1 cellular context compared by ENCODE assay signal in the genomic region with DNA sequence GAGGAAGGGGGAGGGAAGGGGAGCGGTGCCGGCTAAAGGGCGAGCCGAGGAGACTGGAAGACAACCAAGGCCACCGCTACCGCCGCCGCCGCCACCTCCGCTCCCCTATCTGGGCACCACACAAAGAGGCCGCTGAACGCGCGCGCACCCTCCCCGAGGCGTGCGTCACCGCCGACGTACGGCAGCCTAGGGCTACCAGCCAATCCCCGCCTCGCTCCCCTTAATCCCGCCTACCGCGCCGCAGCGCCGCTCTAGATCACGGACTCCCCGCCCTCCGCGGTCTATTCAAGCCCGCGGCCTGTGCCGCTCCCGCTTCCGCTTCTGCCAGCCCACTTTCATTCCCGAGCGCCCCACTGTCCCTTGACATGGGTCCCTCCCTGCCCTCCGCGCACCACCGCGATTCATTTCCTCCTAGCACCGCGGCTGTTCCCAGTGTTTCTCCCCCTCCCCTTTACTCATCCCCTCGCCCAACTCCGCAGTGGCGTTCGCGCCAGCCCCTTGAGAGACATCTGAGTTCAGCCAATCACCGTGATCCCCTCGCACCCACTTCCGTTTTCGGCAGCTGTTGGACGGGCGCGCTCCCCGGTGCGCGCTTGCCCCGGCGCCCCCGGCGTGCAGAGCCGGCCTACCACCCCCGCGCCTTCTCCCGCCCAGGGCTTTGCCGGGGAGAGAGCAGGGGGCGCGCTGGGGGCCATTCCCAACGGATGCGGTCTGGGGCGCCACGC.
TF ChIP-seq lines count a peak whose summit lies in the region.

A gene (minus strand): TSS at position 128 of the 725 bp plus-strand sequence. CDS start 297 bp downstream, outside the sequence.

TF ChIP-seq in HepG2, 621 proteins besides CTCF, POLR2A, EP300 and RAD21 (continued from another document and continues in another):
- TF ChIP-seq GZF1 (CRISPR knock-in tag; IDR thresholded peaks at IDR 0.05), result peak; percentile 86; the same call in 1 of the 2 replicates
- TF ChIP-seq ZNF543 (CRISPR knock-in tag; IDR thresholded peaks at IDR 0.05), result peak; percentile 73
- TF ChIP-seq ZNF260 (CRISPR knock-in tag; IDR thresholded peaks at IDR 0.05; ENCODE audit: borderline replicate concordance, low read depth), result no peak
- TF ChIP-seq KLF16 (CRISPR knock-in tag; IDR thresholded peaks at IDR 0.05), result peak in 1 of 2 experiments; percentile 84; a peak in 1 of 4 replicates
- TF ChIP-seq ZC3H4 (CRISPR knock-in tag; IDR thresholded peaks at IDR 0.05; ENCODE audit: borderline replicate concordance), result no peak
- peak; percentile 90; the same call in 1 of the 2 replicates for TF ChIP-seq ZNF230 (CRISPR knock-in tag; IDR thresholded peaks at IDR 0.05)
- TF ChIP-seq ZNF441 (CRISPR knock-in tag; IDR thresholded peaks at IDR 0.05; ENCODE audit: borderline replicate concordance), result peak; percentile 36; the same call in 1 of the 2 replicates
- TF ChIP-seq ZSCAN22 (CRISPR knock-in tag; IDR thresholded peaks at IDR 0.05), result no peak
- TF ChIP-seq HIVEP1 (CRISPR knock-in tag; IDR thresholded peaks at IDR 0.05), result peak; percentile 4; the same call in 1 of the 2 replicates
- peak; percentile 39 for TF ChIP-seq RXRA (CRISPR knock-in tag; IDR thresholded peaks at IDR 0.05)
- no peak for TF ChIP-seq ZNF530 (CRISPR knock-in tag; IDR thresholded peaks at IDR 0.05; ENCODE audit: low read depth)
- TF ChIP-seq ZFP1 (CRISPR knock-in tag; IDR thresholded peaks at IDR 0.05), result peak; percentile 21; the same call in 1 of the 2 replicates
- no peak for TF ChIP-seq ZNF567 (CRISPR knock-in tag; IDR thresholded peaks at IDR 0.05; ENCODE audit: borderline replicate concordance)
- TF ChIP-seq ZBTB21 (CRISPR knock-in tag; IDR thresholded peaks at IDR 0.05), result no peak
- peak; percentile 73 for TF ChIP-seq ZSCAN31 (CRISPR knock-in tag; IDR thresholded peaks at IDR 0.05; ENCODE audit: low read depth)
- TF ChIP-seq, protein P1, sequence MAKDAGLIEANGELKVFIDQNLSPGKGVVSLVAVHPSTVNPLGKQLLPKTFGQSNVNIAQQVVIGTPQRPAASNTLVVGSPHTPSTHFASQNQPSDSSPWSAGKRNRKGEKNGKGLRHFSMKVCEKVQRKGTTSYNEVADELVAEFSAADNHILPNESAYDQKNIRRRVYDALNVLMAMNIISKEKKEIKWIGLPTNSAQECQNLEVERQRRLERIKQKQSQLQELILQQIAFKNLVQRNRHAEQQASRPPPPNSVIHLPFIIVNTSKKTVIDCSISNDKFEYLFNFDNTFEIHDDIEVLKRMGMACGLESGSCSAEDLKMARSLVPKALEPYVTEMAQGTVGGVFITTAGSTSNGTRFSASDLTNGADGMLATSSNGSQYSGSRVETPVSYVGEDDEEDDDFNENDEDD (CRISPR knock-in tag; IDR thresholded peaks at IDR 0.05; ENCODE audit: borderline replicate concordance), result peak; percentile 91
- no peak for TF ChIP-seq SIX1 (CRISPR knock-in tag; IDR thresholded peaks at IDR 0.05; ENCODE audit: borderline replicate concordance)
- TF ChIP-seq, protein P2, sequence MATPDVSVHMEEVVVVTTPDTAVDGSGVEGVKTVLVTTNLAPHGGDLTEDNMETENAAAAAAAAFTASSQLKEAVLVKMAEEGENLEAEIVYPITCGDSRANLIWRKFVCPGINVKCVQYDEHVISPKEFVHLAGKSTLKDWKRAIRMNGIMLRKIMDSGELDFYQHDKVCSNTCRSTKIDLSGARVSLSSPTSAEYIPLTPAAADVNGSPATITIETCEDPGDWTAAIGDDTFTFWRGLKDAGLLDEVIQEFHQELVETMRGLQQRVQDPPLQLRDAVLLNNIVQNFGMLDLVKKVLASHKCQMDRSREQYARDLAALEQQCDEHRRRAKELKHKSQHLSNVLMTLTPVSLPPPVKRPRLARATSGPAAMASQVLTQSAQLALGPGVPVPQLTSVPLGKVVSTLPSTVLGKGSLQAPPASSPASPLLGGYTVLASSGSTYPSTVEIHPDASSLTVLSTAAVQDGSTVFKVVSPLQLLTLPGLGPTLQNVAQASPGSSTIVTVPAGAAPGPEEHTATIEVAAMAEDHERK (CRISPR knock-in tag; IDR thresholded peaks at IDR 0.05; ENCODE audit: low read depth), result peak; percentile 82
- TF ChIP-seq, protein P3, sequence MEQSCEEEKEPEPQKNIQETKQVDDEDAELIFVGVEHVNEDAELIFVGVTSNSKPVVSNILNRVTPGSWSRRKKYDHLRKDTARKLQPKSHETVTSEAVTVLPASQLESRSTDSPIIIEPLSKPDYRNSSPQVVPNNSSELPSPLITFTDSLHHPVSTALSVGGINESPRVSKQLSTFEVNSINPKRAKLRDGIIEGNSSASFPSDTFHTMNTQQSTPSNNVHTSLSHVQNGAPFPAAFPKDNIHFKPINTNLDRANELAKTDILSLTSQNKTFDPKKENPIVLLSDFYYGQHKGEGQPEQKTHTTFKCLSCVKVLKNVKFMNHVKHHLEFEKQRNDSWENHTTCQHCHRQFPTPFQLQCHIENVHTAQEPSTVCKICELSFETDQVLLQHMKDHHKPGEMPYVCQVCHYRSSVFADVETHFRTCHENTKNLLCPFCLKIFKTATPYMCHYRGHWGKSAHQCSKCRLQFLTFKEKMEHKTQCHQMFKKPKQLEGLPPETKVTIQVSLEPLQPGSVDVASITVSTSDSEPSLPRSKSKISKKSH (CRISPR knock-in tag; IDR thresholded peaks at IDR 0.05; ENCODE audit: borderline replicate concordance), result peak; percentile 9; the same call in 1 of the 2 replicates
- no peak for TF ChIP-seq SMAD1 (CRISPR knock-in tag; IDR thresholded peaks at IDR 0.05; ENCODE audit: borderline replicate concordance, low read depth)
- no peak for TF ChIP-seq ZNF496 (CRISPR knock-in tag; IDR thresholded peaks at IDR 0.05; ENCODE audit: insufficient replicate concordance)
- 0 out of 2 replicates have a peak, but pooled peaks have one; percentile 22 for TF ChIP-seq STAT5B (CRISPR knock-in tag; IDR thresholded peaks at IDR 0.05)
- TF ChIP-seq, protein P4, sequence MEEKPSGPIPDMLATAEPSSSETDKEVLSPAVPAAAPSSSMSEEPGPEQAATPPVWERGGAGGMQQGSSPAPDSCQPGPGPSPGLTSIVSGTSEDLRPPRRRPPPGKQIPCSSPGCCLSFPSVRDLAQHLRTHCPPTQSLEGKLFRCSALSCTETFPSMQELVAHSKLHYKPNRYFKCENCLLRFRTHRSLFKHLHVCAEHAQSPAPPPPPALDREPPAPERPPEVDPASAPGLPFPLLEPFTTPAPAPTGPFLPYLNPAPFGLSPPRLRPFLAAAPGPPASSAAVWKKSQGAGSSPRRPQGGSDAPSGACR (CRISPR knock-in tag; IDR thresholded peaks at IDR 0.05), result peak; percentile 59; the same call in 1 of the 2 replicates
- 0 out of 2 replicates have a peak, but pooled peaks have one; percentile 75 for TF ChIP-seq ZNF616 (CRISPR knock-in tag; IDR thresholded peaks at IDR 0.05; ENCODE audit: low read depth)
- TF ChIP-seq NAIF1 (CRISPR knock-in tag; IDR thresholded peaks at IDR 0.05; ENCODE audit: borderline replicate concordance), result peak; percentile 9; the same call in 1 of the 2 replicates
- peak; percentile 29; the same call in 1 of the 2 replicates for TF ChIP-seq ZNF225 (CRISPR knock-in tag; IDR thresholded peaks at IDR 0.05)
- no peak; the same call in 1 of the 2 replicates for TF ChIP-seq ZNF264 (CRISPR knock-in tag; IDR thresholded peaks at IDR 0.05)
- TF ChIP-seq, protein P5, sequence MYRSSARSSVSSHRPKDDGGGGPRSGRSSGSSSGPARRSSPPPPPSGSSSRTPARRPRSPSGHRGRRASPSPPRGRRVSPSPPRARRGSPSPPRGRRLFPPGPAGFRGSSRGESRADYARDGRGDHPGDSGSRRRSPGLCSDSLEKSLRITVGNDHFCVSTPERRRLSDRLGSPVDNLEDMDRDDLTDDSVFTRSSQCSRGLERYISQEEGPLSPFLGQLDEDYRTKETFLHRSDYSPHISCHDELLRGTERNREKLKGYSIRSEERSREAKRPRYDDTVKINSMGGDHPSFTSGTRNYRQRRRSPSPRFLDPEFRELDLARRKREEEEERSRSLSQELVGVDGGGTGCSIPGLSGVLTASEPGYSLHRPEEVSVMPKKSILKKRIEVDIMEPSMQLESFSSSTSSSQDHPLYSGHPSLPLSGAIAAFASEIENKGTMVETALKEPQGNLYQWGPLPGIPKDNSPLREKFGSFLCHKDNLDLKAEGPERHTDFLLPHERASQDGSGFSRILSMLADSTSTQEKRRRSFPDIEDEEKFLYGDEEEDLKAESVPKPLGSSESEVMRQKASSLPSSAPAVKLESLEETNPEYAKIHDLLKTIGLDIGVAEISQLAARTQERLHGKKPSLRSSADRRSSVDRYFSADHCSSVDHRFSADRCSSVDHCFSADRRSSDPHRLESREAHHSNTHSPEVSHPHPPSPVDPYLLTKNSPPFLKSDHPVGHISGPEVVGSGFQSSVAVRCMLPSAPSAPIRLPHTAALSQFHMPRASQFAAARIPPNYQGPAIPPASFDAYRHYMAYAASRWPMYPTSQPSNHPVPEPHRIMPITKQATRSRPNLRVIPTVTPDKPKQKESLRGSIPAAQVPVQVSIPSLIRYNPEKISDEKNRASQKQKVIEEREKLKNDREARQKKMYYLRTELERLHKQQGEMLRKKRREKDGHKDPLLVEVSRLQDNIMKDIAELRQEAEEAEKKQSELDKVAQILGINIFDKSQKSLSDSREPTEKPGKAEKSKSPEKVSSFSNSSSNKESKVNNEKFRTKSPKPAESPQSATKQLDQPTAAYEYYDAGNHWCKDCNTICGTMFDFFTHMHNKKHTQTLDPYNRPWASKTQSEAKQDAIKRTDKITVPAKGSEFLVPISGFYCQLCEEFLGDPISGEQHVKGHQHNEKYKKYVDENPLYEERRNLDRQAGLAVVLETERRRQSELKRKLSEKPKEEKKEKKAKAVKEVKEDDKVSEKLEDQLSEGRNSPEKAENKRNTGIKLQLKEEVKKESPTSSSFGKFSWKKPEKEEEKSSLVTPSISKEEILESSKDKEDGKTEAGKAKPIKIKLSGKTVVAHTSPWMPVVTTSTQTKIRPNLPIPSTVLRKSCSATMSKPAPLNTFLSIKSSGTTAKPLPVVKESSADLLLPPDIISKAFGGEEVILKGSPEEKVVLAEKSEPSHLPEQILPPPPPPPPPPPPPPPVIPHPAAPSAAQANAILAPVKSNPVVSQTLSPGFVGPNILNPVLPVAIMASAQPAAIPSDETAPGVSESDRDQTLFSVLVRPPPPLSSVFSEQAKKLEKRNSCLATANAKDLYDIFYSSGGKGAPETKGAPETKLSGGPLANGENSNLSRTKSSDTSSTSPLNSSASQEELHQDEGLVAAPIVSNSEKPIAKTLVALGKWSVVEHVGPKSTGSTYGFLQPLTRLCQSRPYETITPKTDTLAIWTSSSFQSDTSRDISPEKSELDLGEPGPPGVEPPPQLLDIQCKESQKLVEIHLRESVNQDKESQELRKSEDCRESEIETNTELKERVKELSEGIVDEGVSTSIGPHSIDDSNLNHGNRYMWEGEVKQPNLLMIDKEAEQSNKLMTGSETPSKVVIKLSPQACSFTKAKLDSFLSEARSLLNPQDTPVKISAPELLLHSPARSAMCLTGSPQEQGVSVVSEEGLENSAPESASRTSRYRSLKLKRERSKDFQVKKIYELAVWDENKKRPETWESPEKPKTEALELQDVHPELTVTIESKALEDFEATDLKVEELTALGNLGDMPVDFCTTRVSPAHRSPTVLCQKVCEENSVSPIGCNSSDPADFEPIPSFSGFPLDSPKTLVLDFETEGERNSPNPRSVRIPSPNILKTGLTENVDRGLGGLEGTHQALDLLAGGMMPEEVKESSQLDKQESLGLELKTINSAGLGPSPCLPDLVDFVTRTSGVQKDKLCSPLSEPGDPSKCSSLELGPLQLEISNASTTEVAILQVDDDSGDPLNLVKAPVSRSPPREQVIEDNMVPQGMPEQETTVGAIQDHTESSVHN (CRISPR knock-in tag; IDR thresholded peaks at IDR 0.05), result no peak; the same call in 1 of the 2 replicates
- TF ChIP-seq MBNL3 (CRISPR knock-in tag; conservative IDR thresholded peaks at IDR 0.05), result no peak
- 0 out of 2 replicates have a peak, but pooled peaks have one; percentile 37 for TF ChIP-seq NFKB2 (CRISPR knock-in tag; IDR thresholded peaks at IDR 0.05; ENCODE audit: borderline replicate concordance)
- no peak for TF ChIP-seq PHB2 (IDR thresholded peaks at IDR 0.05; ENCODE audit: partially characterized antibody)
- TF ChIP-seq NONO (IDR thresholded peaks at IDR 0.05), result no peak
- TF ChIP-seq NONO (CRISPR knock-in tag; conservative IDR thresholded peaks at IDR 0.05), result peak; percentile 85
- no peak; the same call in 1 of the 2 replicates for TF ChIP-seq ZNF768 (CRISPR knock-in tag; IDR thresholded peaks at IDR 0.05)
- TF ChIP-seq GABPA (IDR thresholded peaks at IDR 0.05; ENCODE audit: low read depth, low read length), result peak; percentile 77
- peak; percentile 89 for TF ChIP-seq GABPA (CRISPR knock-in tag; IDR thresholded peaks at IDR 0.05; ENCODE audit: low read depth)
- TF ChIP-seq, protein P6, sequence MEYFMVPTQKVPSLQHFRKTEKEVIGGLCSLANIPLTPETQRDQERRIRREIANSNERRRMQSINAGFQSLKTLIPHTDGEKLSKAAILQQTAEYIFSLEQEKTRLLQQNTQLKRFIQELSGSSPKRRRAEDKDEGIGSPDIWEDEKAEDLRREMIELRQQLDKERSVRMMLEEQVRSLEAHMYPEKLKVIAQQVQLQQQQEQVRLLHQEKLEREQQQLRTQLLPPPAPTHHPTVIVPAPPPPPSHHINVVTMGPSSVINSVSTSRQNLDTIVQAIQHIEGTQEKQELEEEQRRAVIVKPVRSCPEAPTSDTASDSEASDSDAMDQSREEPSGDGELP (IDR thresholded peaks at IDR 0.05; ENCODE audit: borderline replicate concordance, low read depth), result peak; percentile 82
- no peak for TF ChIP-seq ZFP41 (CRISPR knock-in tag; IDR thresholded peaks at IDR 0.05; ENCODE audit: borderline replicate concordance)
- TF ChIP-seq, protein P7, sequence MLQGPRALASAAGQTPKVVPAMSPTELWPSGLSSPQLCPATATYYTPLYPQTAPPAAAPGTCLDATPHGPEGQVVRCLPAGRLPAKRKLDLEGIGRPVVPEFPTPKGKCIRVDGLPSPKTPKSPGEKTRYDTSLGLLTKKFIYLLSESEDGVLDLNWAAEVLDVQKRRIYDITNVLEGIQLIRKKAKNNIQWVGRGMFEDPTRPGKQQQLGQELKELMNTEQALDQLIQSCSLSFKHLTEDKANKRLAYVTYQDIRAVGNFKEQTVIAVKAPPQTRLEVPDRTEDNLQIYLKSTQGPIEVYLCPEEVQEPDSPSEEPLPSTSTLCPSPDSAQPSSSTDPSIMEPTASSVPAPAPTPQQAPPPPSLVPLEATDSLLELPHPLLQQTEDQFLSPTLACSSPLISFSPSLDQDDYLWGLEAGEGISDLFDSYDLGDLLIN (CRISPR knock-in tag; IDR thresholded peaks at IDR 0.05; ENCODE audit: borderline replicate concordance), result peak; percentile 53; the same call in 1 of the 2 replicates
- no peak for TF ChIP-seq REXO4 (CRISPR knock-in tag; IDR thresholded peaks at IDR 0.05; ENCODE audit: borderline replicate concordance)
- TF ChIP-seq, protein P8, sequence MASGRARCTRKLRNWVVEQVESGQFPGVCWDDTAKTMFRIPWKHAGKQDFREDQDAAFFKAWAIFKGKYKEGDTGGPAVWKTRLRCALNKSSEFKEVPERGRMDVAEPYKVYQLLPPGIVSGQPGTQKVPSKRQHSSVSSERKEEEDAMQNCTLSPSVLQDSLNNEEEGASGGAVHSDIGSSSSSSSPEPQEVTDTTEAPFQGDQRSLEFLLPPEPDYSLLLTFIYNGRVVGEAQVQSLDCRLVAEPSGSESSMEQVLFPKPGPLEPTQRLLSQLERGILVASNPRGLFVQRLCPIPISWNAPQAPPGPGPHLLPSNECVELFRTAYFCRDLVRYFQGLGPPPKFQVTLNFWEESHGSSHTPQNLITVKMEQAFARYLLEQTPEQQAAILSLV (CRISPR knock-in tag; IDR thresholded peaks at IDR 0.05; ENCODE audit: borderline replicate concordance), result no peak
- TF ChIP-seq, protein P9, sequence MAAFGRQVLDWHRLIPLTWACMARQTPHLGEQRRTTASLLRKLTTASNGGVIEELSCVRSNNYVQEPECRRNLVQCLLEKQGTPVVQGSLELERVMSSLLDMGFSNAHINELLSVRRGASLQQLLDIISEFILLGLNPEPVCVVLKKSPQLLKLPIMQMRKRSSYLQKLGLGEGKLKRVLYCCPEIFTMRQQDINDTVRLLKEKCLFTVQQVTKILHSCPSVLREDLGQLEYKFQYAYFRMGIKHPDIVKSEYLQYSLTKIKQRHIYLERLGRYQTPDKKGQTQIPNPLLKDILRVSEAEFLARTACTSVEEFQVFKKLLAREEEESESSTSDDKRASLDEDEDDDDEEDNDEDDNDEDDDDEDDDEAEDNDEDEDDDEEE (CRISPR knock-in tag; IDR thresholded peaks at IDR 0.05), result no peak
